ENCODE assay signal across 1 cellular context in the genomic region with DNA sequence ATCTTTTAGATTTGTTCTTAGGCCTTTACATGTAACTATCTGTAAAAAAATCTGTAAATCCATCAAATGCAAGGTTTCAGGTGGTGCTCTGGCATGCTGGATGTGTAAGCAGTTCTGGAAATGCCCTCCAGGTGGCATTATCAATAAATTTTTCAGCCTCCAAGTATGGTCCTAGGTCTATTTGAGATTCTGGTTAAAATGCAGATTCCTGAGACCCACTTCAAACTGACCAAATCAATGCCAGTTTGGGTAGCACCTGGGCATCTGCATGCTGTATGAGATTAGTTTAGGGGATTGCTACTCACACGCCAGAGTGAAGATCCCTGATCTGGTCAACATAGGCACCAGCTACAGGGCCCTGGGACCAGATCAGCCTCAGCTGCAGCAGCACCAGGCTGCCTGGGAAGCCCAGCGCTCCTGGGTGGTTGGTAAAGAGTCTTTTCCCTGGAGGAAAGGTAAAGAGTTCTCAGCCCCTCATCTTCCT.
TF ChIP-seq lines count a peak whose summit lies in the region.

No MANE protein-coding gene starts in this region.

TF ChIP-seq in H1, 55 proteins besides CTCF, POLR2A, EP300 and RAD21 (continued from another document):
- no peak for TF ChIP-seq POLR2AphosphoS5 (IDR thresholded peaks at IDR 0.05; ENCODE audit: low read depth, low read length)
- TF ChIP-seq, protein P1, sequence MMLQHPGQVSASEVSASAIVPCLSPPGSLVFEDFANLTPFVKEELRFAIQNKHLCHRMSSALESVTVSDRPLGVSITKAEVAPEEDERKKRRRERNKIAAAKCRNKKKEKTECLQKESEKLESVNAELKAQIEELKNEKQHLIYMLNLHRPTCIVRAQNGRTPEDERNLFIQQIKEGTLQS (IDR thresholded peaks at IDR 0.05; ENCODE audit: insufficient read depth, low read depth, low read length), result peak; percentile 47; the same call in 1 of the 2 replicates
- no peak for TF ChIP-seq NANOG (IDR thresholded peaks at IDR 0.05; ENCODE audit: insufficient read depth, low read depth, low read length, poor library complexity, severe bottlenecking)
- TF ChIP-seq, protein P2, sequence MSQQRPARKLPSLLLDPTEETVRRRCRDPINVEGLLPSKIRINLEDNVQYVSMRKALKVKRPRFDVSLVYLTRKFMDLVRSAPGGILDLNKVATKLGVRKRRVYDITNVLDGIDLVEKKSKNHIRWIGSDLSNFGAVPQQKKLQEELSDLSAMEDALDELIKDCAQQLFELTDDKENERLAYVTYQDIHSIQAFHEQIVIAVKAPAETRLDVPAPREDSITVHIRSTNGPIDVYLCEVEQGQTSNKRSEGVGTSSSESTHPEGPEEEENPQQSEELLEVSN (IDR thresholded peaks at IDR 0.05), result 0 out of 2 replicates have a peak, but pooled peaks have one; percentile 9
- no peak for TF ChIP-seq KDM1A (IDR thresholded peaks at IDR 0.05; ENCODE audit: borderline replicate concordance, low read length)
